Comparison of ENCODE assay signal across 1 cellular context in genomic region chr2:65437392-65438135, GRCh38.
TF ChIP-seq lines count a peak whose summit lies in the region.

No MANE protein-coding gene starts in this region.

TF ChIP-seq in HepG2, 621 proteins besides CTCF, POLR2A, EP300 and RAD21 (continued from another document):
- TF ChIP-seq ZNF362 (CRISPR knock-in tag; IDR thresholded peaks at IDR 0.05; ENCODE audit: borderline replicate concordance) (peak; percentile 64; the same call in 1 of the 2 replicates), RBFOX2 (IDR thresholded peaks at IDR 0.05; ENCODE audit: low read depth, low read length) (peak; percentile 38; the same call in 1 of the 2 replicates)
